ENCODE assay signal across 8 cellular contexts in the genomic region with DNA sequence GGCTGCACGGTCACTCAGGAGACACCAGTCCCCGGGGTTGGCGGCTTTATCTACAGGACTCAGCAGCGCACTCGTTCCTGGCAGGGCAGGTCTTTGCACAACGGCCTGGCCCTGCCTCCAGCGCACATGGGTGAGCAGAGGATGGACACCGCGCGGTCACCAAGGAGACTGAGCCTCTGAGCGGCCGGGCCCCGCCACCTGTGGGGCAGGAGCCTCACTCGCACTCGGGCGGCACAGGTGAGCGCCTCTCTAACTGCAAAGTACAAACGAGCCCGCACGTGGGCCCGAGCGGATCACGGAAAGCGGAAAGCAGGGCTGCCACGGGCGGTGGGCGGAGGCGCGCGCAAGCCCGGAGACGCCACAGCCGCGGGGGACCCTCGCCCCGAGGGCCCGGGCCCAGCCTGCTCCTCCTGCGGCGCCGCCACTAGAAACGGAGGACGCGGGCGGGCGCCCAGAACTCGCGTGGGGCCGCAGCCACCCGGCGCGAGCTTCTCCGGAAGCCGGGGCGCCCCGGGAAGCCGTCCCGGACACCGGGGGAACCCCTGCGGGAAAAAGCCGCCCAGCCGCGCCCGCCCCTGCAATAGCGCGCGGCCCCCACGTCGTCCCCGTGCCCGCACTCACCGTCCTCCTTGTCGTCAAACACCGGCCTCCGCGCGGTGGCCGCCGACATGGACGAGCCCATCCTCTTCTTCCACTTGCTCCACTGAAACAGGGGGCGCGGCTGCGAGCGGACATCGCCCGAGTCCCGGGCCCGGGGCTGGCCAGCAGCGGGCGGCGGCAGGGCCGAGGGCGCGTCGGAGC. TPM values are rescaled to one million over a fixed set of nuclear protein-coding genes. Genes with fewer than 3 reads are reported as not detected.
DNase-seq lines count a peak whose midpoint lies in the region; ATAC-seq and TF ChIP-seq lines count a peak whose summit lies in the region.

No MANE protein-coding gene starts in this region.

- ATAC-seq in GM19035 (IDR thresholded peaks at IDR 0.05; ENCODE audit: unreplicated experiment) (peak; percentile 32), HG03460 (IDR thresholded peaks at IDR 0.05; ENCODE audit: unreplicated experiment) (peak; percentile 12), lung (ENCODE audit: insufficient read depth, low FRiP score) (no peak)

- no peaks in the 10 kb centered on the region for H3K9me3 Mint-ChIP-seq in stimulated activated naive CD8-positive, alpha-beta T cell treated with anti-CD3 and anti-CD28 coated beads, Interleukin-15, Interleukin-2, amounts not matched to agents 100 ng/mL and 50 ng/mL, for 24 hours

- no peaks in the 10 kb centered on the region for H3K36me3 Mint-ChIP-seq in stimulated activated naive CD8-positive, alpha-beta T cell treated with anti-CD3 and anti-CD28 coated beads, Interleukin-15, Interleukin-2, amounts not matched to agents 100 ng/mL and 50 ng/mL, for 24 hours (ENCODE audit: low read depth)

- H3K27ac ChIP-seq in WERI-Rb-1 (peak overlapping the region; percentile 25; the same call in 1 of the 2 replicates), lung (ENCODE audit: low read depth in 1 of 2, low read length in 1 of 2) (no peak overlapping the region)

- WGBS in lung, 2 donors: 2 to 5% methylated on average over 59 to 94 of the region's 94 CpGs

- H3K4me1 ChIP-seq in lung (ENCODE audit: control insufficient read depth in 2 of 2, insufficient read depth in 2 of 2, low read length in 2 of 2): peaks cover 0 to 10% of the 10 kb centered on the region in 2 donors

- H3K4me1 Mint-ChIP-seq in stimulated activated naive CD8-positive, alpha-beta T cell treated with anti-CD3 and anti-CD28 coated beads, Interleukin-15, Interleukin-2, amounts not matched to agents 100 ng/mL and 50 ng/mL, for 24 hours (ENCODE audit: low read depth): peaks cover 19% of the 10 kb centered on the region

- peaks cover 4% of the 10 kb centered on the region for H3K27me3 ChIP-seq in WERI-Rb-1 (ENCODE audit: insufficient read depth, low read depth, severe bottlenecking)
- H3K27me3 ChIP-seq in lung (ENCODE audit: control insufficient read depth, insufficient read depth): no peaks in the 10 kb centered on the region

- H3K4me3 ChIP-seq in WERI-Rb-1 (ENCODE audit: low read depth, low read length): peak overlapping the region; percentile 57
- H3K4me3 ChIP-seq in choroid plexus epithelial cell (ENCODE audit: low read depth, low read length): peak overlapping the region; percentile 55
- peak overlapping the region; percentile 64 for H3K4me3 ChIP-seq in lung

- in situ Hi-C loops in ACHN (cut with HindIII; ENCODE audit: low pct_ligation_motif_present, low pct_unique_long_range_greater_than_20kb, low sequenced_read_pairs): no loop called here

- H3K9me3 ChIP-seq in WERI-Rb-1 (ENCODE audit: severe bottlenecking) (no peaks in the 10 kb centered on the region), lung (ENCODE audit: control insufficient read depth in 2 of 2, insufficient read depth in 1 of 2, low read length in 1 of 2) (no peaks in the 10 kb centered on the region)

- H3K27me3 Mint-ChIP-seq in stimulated activated naive CD8-positive, alpha-beta T cell treated with anti-CD3 and anti-CD28 coated beads, Interleukin-15, Interleukin-2, amounts not matched to agents 100 ng/mL and 50 ng/mL, for 24 hours: peaks cover 9% of the 10 kb centered on the region

- TF ChIP-seq CTCF in WERI-Rb-1 (IDR thresholded peaks at IDR 0.05; ENCODE audit: low read depth, low read length): no peak
- TF ChIP-seq CTCF in choroid plexus epithelial cell (conservative IDR thresholded peaks at IDR 0.05; ENCODE audit: low read depth, low read length): no peak
- TF ChIP-seq CTCF in lung (IDR thresholded peaks at IDR 0.05; ENCODE audit: control extremely low read depth, extremely low read depth): no peak

- no peaks in the 10 kb centered on the region for H3K36me3 ChIP-seq in WERI-Rb-1
- H3K36me3 ChIP-seq in lung (ENCODE audit: control insufficient read depth in 2 of 2, insufficient read depth in 2 of 2, low read length in 2 of 2): no peaks in the 10 kb centered on the region

- DNase-seq in ACHN (peak; percentile 66), WERI-Rb-1 (peak; percentile 84), choroid plexus epithelial cell (ENCODE audit: low read depth) (no peak), lung (ENCODE audit: low spot score) (peak; percentile 66), inferior parietal cortex (ENCODE audit: extremely low spot score) (no peak)

- H3K4me3 Mint-ChIP-seq in stimulated activated naive CD8-positive, alpha-beta T cell treated with anti-CD3 and anti-CD28 coated beads, Interleukin-15, Interleukin-2, amounts not matched to agents 100 ng/mL and 50 ng/mL, for 24 hours: peak overlapping the region; percentile 91

- peak overlapping the region; percentile 61 for H3K27ac Mint-ChIP-seq in stimulated activated naive CD8-positive, alpha-beta T cell treated with anti-CD3 and anti-CD28 coated beads, Interleukin-15, Interleukin-2, amounts not matched to agents 100 ng/mL and 50 ng/mL, for 24 hours

RNA-seq across cellular contexts. Expression of a gene that starts 0.6 kb away (rescaled TPM):
- 10 to 100 TPM in 1 of 2 donors, 1 to 10 TPM in 1; 5.1 to 22.0 TPM for total RNA-seq in lung
- 10 to 100 TPM; 15.7 to 16.9 TPM for polyA plus RNA-seq in lung

RNA-seq across cellular contexts. Expression of a gene that starts 24.8 kb away (rescaled TPM):
- total RNA-seq in lung: 10 to 100 TPM; 16.1 to 25.5 TPM
- polyA plus RNA-seq in lung: 10 to 100 TPM in 1 of 2 donors, 1 to 10 TPM in 1; 5.8 to 18.3 TPM

Comparison
In these comparisons a context has a peak if more than half of its experiments do, and no peak if none do; other contexts are left out.
1. DNase-seq: peak in ACHN (single experiment), WERI-Rb-1 (single experiment) and lung (single experiment); none in choroid plexus epithelial cell (single experiment) and inferior parietal cortex (single experiment).
2. Peak in every context shown above with its lines, with median percentiles within 50 percentile points of each other: H3K4me3 ChIP-seq.